ENCODE assay signal across 8 cellular contexts in the genomic region with DNA sequence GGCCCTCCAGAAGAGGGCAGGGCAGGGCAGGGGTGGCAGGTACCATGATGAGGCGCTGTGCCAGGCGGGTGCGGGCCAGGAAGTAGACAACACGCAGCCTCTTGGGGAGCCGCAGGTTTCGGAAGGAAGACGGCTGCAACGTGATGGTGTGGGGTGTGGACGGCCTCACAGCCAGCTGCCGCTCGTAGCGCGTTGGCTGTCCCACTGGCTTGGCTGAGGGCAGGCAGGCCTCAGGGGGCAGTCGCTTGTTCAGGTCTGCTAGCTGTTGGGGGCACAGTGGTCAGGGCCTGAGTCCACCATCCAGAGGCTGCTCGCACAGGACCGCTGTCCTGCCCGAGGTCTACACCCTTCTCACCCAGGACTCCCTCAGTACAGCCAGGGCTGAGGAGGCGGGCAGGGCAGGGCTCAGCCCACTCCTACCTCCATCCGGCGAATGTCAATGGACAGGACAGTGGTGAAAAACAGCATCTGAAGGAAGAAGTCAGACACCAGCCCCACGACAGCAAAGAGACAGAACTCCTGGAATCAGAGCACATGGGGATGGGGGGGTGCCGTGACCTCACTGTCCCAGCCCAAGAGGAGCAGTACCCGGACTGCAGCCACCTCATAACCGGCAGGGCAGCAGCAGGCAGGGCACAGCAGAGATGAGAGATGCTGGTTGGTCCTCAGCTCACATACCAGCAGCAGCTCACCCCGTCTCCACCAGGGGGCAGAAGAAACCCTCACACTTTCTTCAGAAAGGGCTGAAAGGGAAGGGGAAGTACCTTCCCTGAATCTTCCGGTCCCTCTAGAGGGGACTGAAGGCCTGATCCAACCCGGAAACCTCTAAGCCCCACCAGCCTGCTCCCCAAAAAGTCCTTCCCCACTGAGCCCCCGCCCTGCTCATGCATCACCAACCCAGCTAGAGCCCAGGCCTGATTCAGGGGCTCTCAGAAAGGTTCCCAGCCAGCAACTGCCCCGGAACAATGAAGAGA. TPM values are rescaled to one million over a fixed set of nuclear protein-coding genes. Genes with fewer than 3 reads are reported as not detected.
DNase-seq lines count a peak whose midpoint lies in the region; ATAC-seq, FAIRE-seq and TF ChIP-seq lines count a peak whose summit lies in the region.

No MANE protein-coding gene starts in this region.

- peaks cover 15% of the 10 kb centered on the region for H3K4me1 ChIP-seq in CD8-positive, alpha-beta memory T cell (ENCODE audit: insufficient read depth, low read length)

- no peaks in the 10 kb centered on the region for H3K27me3 ChIP-seq in CD8-positive, alpha-beta memory T cell (ENCODE audit: insufficient read depth, low read length, poor library complexity, severe bottlenecking)
- no peaks in the 10 kb centered on the region for H3K27me3 ChIP-seq in neural cell (ENCODE audit: insufficient read depth, low read depth, low read length)

- peaks cover 11 to 24% (median 11%) of the 10 kb centered on the region in 3 donors for H3K4me1 Mint-ChIP-seq in CD8-positive, alpha-beta memory T cell
- H3K4me1 Mint-ChIP-seq in stimulated activated naive CD8-positive, alpha-beta T cell treated with anti-CD3 and anti-CD28 coated beads, Interleukin-15, Interleukin-2, amounts not matched to agents 100 ng/mL and 50 ng/mL, for 24 hours (ENCODE audit: low read depth) = peaks cover 21% of the 10 kb centered on the region

- H3K9me3 ChIP-seq in CD8-positive, alpha-beta memory T cell (ENCODE audit: low read length) = no peaks in the 10 kb centered on the region
- no peaks in the 10 kb centered on the region for H3K9me3 ChIP-seq in neural cell (ENCODE audit: low read length)

- POLR2A ChIA-PET in CD8-positive, alpha-beta memory T cell (lab: Charles Lee) = interaction anchor here (0.5 to 0.9 kb wide), 3 partner anchors 12 to 625 kb away, joined by 3 to 4 read pairs (median 4); no protein-coding TSS in a partner anchor

- no peak overlapping the region for H3K4me2 ChIP-seq in neural cell (ENCODE audit: low read length)

- peak overlapping the region in 6 of 7 donors; percentile 66 to 83 (median 78) for H3K4me3 Mint-ChIP-seq in CD8-positive, alpha-beta memory T cell
- H3K4me3 Mint-ChIP-seq in stimulated activated naive CD8-positive, alpha-beta T cell treated with anti-CD3 and anti-CD28 coated beads, Interleukin-15, Interleukin-2, amounts not matched to agents 100 ng/mL and 50 ng/mL, for 24 hours = peak overlapping the region; percentile 58

- peaks cover 15% of the 10 kb centered on the region for H3K36me3 ChIP-seq in CD8-positive, alpha-beta memory T cell (ENCODE audit: insufficient read depth, low read length)
- no peaks in the 10 kb centered on the region for H3K36me3 ChIP-seq in neural cell (ENCODE audit: insufficient read depth, low read length)

- ATAC-seq in GM19468 (IDR thresholded peaks at IDR 0.05; ENCODE audit: extremely low read depth, unreplicated experiment) = peak; percentile 69

- no peak overlapping the region for H2AFZ ChIP-seq in neural cell (ENCODE audit: low read depth, low read length)

- no peaks in the 10 kb centered on the region for H3K9me2 ChIP-seq in neural cell (ENCODE audit: insufficient read depth, low read length)

- no peak overlapping the region for H3K9ac ChIP-seq in neural cell (ENCODE audit: low read length)

- peak overlapping the region; percentile 91 to 99 (median 99) for H3K27ac Mint-ChIP-seq in CD8-positive, alpha-beta memory T cell
- peak overlapping the region; percentile 99 for H3K27ac Mint-ChIP-seq in stimulated activated naive CD8-positive, alpha-beta T cell treated with anti-CD3 and anti-CD28 coated beads, Interleukin-15, Interleukin-2, amounts not matched to agents 100 ng/mL and 50 ng/mL, for 24 hours

- peak; percentile 73 for TF ChIP-seq RAD21 in neural cell (conservative IDR thresholded peaks at IDR 0.05)

- peak; percentile 77 to 90 (median 82) for DNase-seq in CD8-positive, alpha-beta memory T cell
- DNase-seq in HuH-7 (ENCODE audit: low spot score) (peak; percentile 94), RCC 7860 (ENCODE audit: low spot score) (peak; percentile 71), fibroblast of the aortic adventitia (ENCODE audit: low read depth) (peak; percentile 90)
- peak; percentile 76 to 77 for DNase-seq in activated T-helper 1 cell treated with anti-CD3 and anti-CD28 coated beads, Interleukin-2, amount 50 U/mL, for 16 hours (ENCODE audit: low read depth in 1 of 2, low spot score in 1 of 2)

- no peak for FAIRE-seq in RCC 7860 (lab: Jason Lieb, UNC)

- H3K9me3 Mint-ChIP-seq in CD8-positive, alpha-beta memory T cell = no peaks in the 10 kb centered on the region
- H3K9me3 Mint-ChIP-seq in stimulated activated naive CD8-positive, alpha-beta T cell treated with anti-CD3 and anti-CD28 coated beads, Interleukin-15, Interleukin-2, amounts not matched to agents 100 ng/mL and 50 ng/mL, for 24 hours = no peaks in the 10 kb centered on the region

- no peak overlapping the region for H3K4me3 ChIP-seq in CD8-positive, alpha-beta memory T cell (ENCODE audit: low read length)
- H3K4me3 ChIP-seq in fibroblast of the aortic adventitia (ENCODE audit: low read depth, low read length) (no peak overlapping the region), neural cell (ENCODE audit: low read length) (no peak overlapping the region)

- H3F3A ChIP-seq in neural cell (ENCODE audit: insufficient read depth, low read length, poor library complexity, severe bottlenecking) = no peaks in the 10 kb centered on the region

- peaks cover 0 to 66% (median 5%) of the 10 kb centered on the region in 3 donors for H3K36me3 Mint-ChIP-seq in CD8-positive, alpha-beta memory T cell
- peaks cover 31% of the 10 kb centered on the region for H3K36me3 Mint-ChIP-seq in stimulated activated naive CD8-positive, alpha-beta T cell treated with anti-CD3 and anti-CD28 coated beads, Interleukin-15, Interleukin-2, amounts not matched to agents 100 ng/mL and 50 ng/mL, for 24 hours (ENCODE audit: low read depth)

- H3K27me3 Mint-ChIP-seq in CD8-positive, alpha-beta memory T cell = peaks cover 0 to 2% of the 10 kb centered on the region in 2 donors
- no peaks in the 10 kb centered on the region for H3K27me3 Mint-ChIP-seq in stimulated activated naive CD8-positive, alpha-beta T cell treated with anti-CD3 and anti-CD28 coated beads, Interleukin-15, Interleukin-2, amounts not matched to agents 100 ng/mL and 50 ng/mL, for 24 hours

- CTCF ChIA-PET in CD8-positive, alpha-beta memory T cell (lab: Charles Lee) = interaction anchor here (0.6 to 2.8 kb wide), 24 partner anchors 8 to 380 kb away, joined by 3 to 43 read pairs (median 4); partner anchors contain the start of genes ELP6, PTPN23 and SCAP

- TF ChIP-seq CTCF in fibroblast of the aortic adventitia (IDR thresholded peaks at IDR 0.05; ENCODE audit: insufficient read depth, low read length) (peak; percentile 97), neural cell (IDR thresholded peaks at IDR 0.05; ENCODE audit: poor library complexity, severe bottlenecking) (peak; percentile 85)

- H4K20me1 ChIP-seq in neural cell (ENCODE audit: insufficient read depth) = no peaks in the 10 kb centered on the region

- H3K27ac ChIP-seq in CD8-positive, alpha-beta memory T cell (ENCODE audit: low read depth, low read length) = peak overlapping the region; percentile 49
- no peak overlapping the region for H3K27ac ChIP-seq in neural cell (ENCODE audit: low read length)

- no peak for TF ChIP-seq EP300 in neural cell (conservative IDR thresholded peaks at IDR 0.05; ENCODE audit: poor library complexity, severe bottlenecking)

- H3K79me2 ChIP-seq in neural cell (replicated peaks; ENCODE audit: insufficient read depth, low read length) = no peaks in the 10 kb centered on the region

TF ChIP-seq in neural cell, 6 proteins besides CTCF, POLR2A, EP300 and RAD21:
- TF ChIP-seq MXI1 (conservative IDR thresholded peaks at IDR 0.05; ENCODE audit: poor library complexity, severe bottlenecking) = no peak
- no peak for TF ChIP-seq TAF1 (IDR thresholded peaks at IDR 0.05; ENCODE audit: low read depth)
- TF ChIP-seq REST (IDR thresholded peaks at IDR 0.05; ENCODE audit: borderline replicate concordance) = no peak
- peak; percentile 82 for TF ChIP-seq SMC3 (conservative IDR thresholded peaks at IDR 0.05; ENCODE audit: poor library complexity)
- no peak for TF ChIP-seq EZH2 (IDR thresholded peaks at IDR 0.05; ENCODE audit: borderline replicate concordance, insufficient read depth, low read length, poor library complexity, severe bottlenecking)
- TF ChIP-seq POLR2AphosphoS5 (IDR thresholded peaks at IDR 0.05) = peak; percentile 8

RNA-seq across cellular contexts. Expression of gene PTPN23, which starts 40.0 kb away (rescaled TPM):
- 10 to 100 TPM; 30.5 to 36.1 TPM for total RNA-seq in CD8-positive, alpha-beta memory T cell
- 4.4 TPM for polyA plus RNA-seq in CD8-positive, alpha-beta memory T cell
- 11.4 and 14.3 TPM in 2 replicates for total RNA-seq in fibroblast of the aortic adventitia (ENCODE audit: low replicate concordance)
- polyA plus RNA-seq in neural cell = 5.4 and 36.2 TPM in 2 replicates
- 17.8 and 52.8 TPM in 2 replicates for polyA minus RNA-seq in neural cell

RNA-seq across cellular contexts. Expression of gene SCAP, which starts 54.9 kb away (rescaled TPM):
- total RNA-seq in CD8-positive, alpha-beta memory T cell = 10 to 100 TPM; 66.4 to 73.4 TPM
- 60.3 TPM for polyA plus RNA-seq in CD8-positive, alpha-beta memory T cell
- 42.0 and 47.7 TPM in 2 replicates for total RNA-seq in fibroblast of the aortic adventitia (ENCODE audit: low replicate concordance)
- polyA plus RNA-seq in neural cell = 57.6 and 58.0 TPM in 2 replicates
- 88.9 and 99.8 TPM in 2 replicates for polyA minus RNA-seq in neural cell
